Comparison of ENCODE assay signal across 2 cellular contexts in genomic region chr4:64539234-64539849, GRCh38.
TF ChIP-seq lines count a peak whose summit lies in the region.

No MANE protein-coding gene starts in this region.

TF ChIP-seq in HCT116, 20 proteins besides CTCF, POLR2A, EP300 and RAD21 (continued from another document):
- TF ChIP-seq SP1 (IDR thresholded peaks at IDR 0.05; ENCODE audit: low read depth) (no peak), ZFX (IDR thresholded peaks at IDR 0.05) (no peak), TCF7L2 (IDR thresholded peaks at IDR 0.05; ENCODE audit: borderline replicate concordance, extremely low read depth, insufficient read depth, insufficient read length) (no peak), FOSL1 (IDR thresholded peaks at IDR 0.05; ENCODE audit: low read depth) (no peak), REST (IDR thresholded peaks at IDR 0.05; ENCODE audit: low read depth) (no peak), YY1 (IDR thresholded peaks at IDR 0.05; ENCODE audit: extremely low read depth, insufficient replicate concordance, low read depth, low read length) (no peak), CBX3 (IDR thresholded peaks at IDR 0.05; ENCODE audit: low read depth) (no peak), EZH2phosphoT487 (IDR thresholded peaks at IDR 0.05; ENCODE audit: borderline replicate concordance) (no peak)

TF ChIP-seq in HepG2, 621 proteins besides CTCF, POLR2A, EP300 and RAD21 (continued from another document):
- TF ChIP-seq SMC3 (IDR thresholded peaks at IDR 0.05; ENCODE audit: low read length), result peak; percentile 64
